8 cellular contexts compared by ENCODE assay signal in genomic region chr6:41785689-41786450, GRCh38. TPM values are rescaled to one million over a fixed set of nuclear protein-coding genes. Genes with fewer than 3 reads are reported as not detected.
DNase-seq lines count a peak whose midpoint lies in the region; ATAC-seq and TF ChIP-seq lines count a peak whose summit lies in the region.

No MANE protein-coding gene starts in this region.

- no peaks in the 10 kb centered on the region for H3K9me3 ChIP-seq in CD8-positive, alpha-beta T cell (ENCODE audit: low read length)
- no peaks in the 10 kb centered on the region for H3K9me3 ChIP-seq in iPS-18c (ENCODE audit: control insufficient read depth, insufficient read depth, low read length)

- H3K4me1 ChIP-seq in CD8-positive, alpha-beta T cell (ENCODE audit: insufficient read depth, low read length) = peaks cover 13% of the 10 kb centered on the region

- peak overlapping the region; percentile 97 for H3K4me3 Mint-ChIP-seq in CD8-positive, alpha-beta T cell
- H3K4me3 Mint-ChIP-seq in stimulated activated naive B cell treated with anti-CD40 and anti-IgM and Interleukin-4, amounts not matched to agents 10 μg/mL and 1 μg/mL and 100 μg/mL, for 72 hours = peak overlapping the region; percentile 95 to 98

- peaks cover 20% of the 10 kb centered on the region for H3K4me1 Mint-ChIP-seq in CD8-positive, alpha-beta T cell (ENCODE audit: low read depth)
- H3K4me1 Mint-ChIP-seq in stimulated activated naive B cell treated with anti-CD40 and anti-IgM and Interleukin-4, amounts not matched to agents 10 μg/mL and 1 μg/mL and 100 μg/mL, for 72 hours = peaks cover 26 to 40% of the 10 kb centered on the region in 2 donors

- H3K9me3 Mint-ChIP-seq in CD8-positive, alpha-beta T cell = no peaks in the 10 kb centered on the region
- no peaks in the 10 kb centered on the region for H3K9me3 Mint-ChIP-seq in stimulated activated naive B cell treated with anti-CD40 and anti-IgM and Interleukin-4, amounts not matched to agents 10 μg/mL and 1 μg/mL and 100 μg/mL, for 72 hours

- TF ChIP-seq CTCF in CD8-positive, alpha-beta T cell (IDR thresholded peaks at IDR 0.05) = no peak
- no peak for TF ChIP-seq CTCF in astrocyte of the cerebellum (IDR thresholded peaks at IDR 0.05; ENCODE audit: low read depth, low read length, missing control alignments)

- H3K27me3 Mint-ChIP-seq in CD8-positive, alpha-beta T cell (ENCODE audit: low read depth) = peaks cover 4% of the 10 kb centered on the region
- H3K27me3 Mint-ChIP-seq in stimulated activated naive B cell treated with anti-CD40 and anti-IgM and Interleukin-4, amounts not matched to agents 10 μg/mL and 1 μg/mL and 100 μg/mL, for 72 hours = no peaks in the 10 kb centered on the region

- DNase-seq in CD8-positive, alpha-beta T cell = no peak
- no peak for DNase-seq in astrocyte of the cerebellum (ENCODE audit: low read depth)
- DNase-seq in stimulated activated naive B cell treated with anti-CD40 and anti-IgM and Interleukin-4, amounts not matched to agents 10 μg/mL and 1 μg/mL and 100 μg/mL, for 72 hours = peak; percentile 18
- DNase-seq in NCI-H345 (lab: John Stamatoyannopoulos, UW) = no peak
- DNase-seq in kidney glomerular epithelial cell (lab: John Stamatoyannopoulos, UW) = no peak
- no peak for DNase-seq in NAMALWA (ENCODE audit: low spot score)

- no peaks in the 10 kb centered on the region for H3K27me3 ChIP-seq in CD8-positive, alpha-beta T cell (ENCODE audit: insufficient read depth, low read length)

- intact Hi-C loops in CD8-positive, alpha-beta T cell (cut with DNase I, micrococcal nuclease) = loop anchor here (1.0 to 10.0 kb wide), 10 partner anchors 239 to 1791 kb away; partner anchors contain the start of genes POLH (in 2 of the 2), XPO5 (in 2 of the 2), ABCC10 (in 1 of the 2) and FOXP4 (in 1 of the 2)

- POLR2A ChIA-PET in CD8-positive, alpha-beta T cell (lab: Charles Lee) = interaction anchor here (2.2 to 3.7 kb wide), 3 partner anchors 52 to 262 kb away, joined by 12 to 48 read pairs (median 18); partner anchors contain the start of genes BYSL, MED20 and TAF8

- in situ Hi-C loops in astrocyte of the cerebellum (cut with HindIII; ENCODE audit: low sequenced_read_pairs) = loop anchor here (25.0 kb wide), 1 partner anchor 776 kb away; the partner anchor contains the start of gene UBR2

- no peak for ATAC-seq in CD8-positive, alpha-beta T cell
- ATAC-seq in HG02852 (IDR thresholded peaks at IDR 0.05; ENCODE audit: unreplicated experiment) = peak; percentile 1
- ATAC-seq in stimulated activated naive B cell treated with anti-CD40 and anti-IgM and Interleukin-4, amounts not matched to agents 10 μg/mL and 1 μg/mL and 100 μg/mL, for 72 hours (replicated peaks) = no peak

- peaks cover 25% of the 10 kb centered on the region for H3K36me3 Mint-ChIP-seq in CD8-positive, alpha-beta T cell
- peaks cover 8 to 19% of the 10 kb centered on the region in 2 donors for H3K36me3 Mint-ChIP-seq in stimulated activated naive B cell treated with anti-CD40 and anti-IgM and Interleukin-4, amounts not matched to agents 10 μg/mL and 1 μg/mL and 100 μg/mL, for 72 hours

- H3K27ac Mint-ChIP-seq in CD8-positive, alpha-beta T cell = no peak overlapping the region
- H3K27ac Mint-ChIP-seq in stimulated activated naive B cell treated with anti-CD40 and anti-IgM and Interleukin-4, amounts not matched to agents 10 μg/mL and 1 μg/mL and 100 μg/mL, for 72 hours = peak overlapping the region; percentile 99

- peak overlapping the region; percentile 96 for H3K4me3 ChIP-seq in CD8-positive, alpha-beta T cell (ENCODE audit: low read depth, low read length)
- peak overlapping the region; percentile 89 for H3K4me3 ChIP-seq in astrocyte of the cerebellum (ENCODE audit: low read depth, low read length)
- H3K4me3 ChIP-seq in iPS-18c (ENCODE audit: insufficient read depth, low read depth, low read length) = peak overlapping the region; percentile 100; the same call in 1 of the 2 replicates

- H3K27ac ChIP-seq in CD8-positive, alpha-beta T cell (ENCODE audit: low read depth, low read length) = no peak overlapping the region

- CTCF ChIA-PET in CD8-positive, alpha-beta T cell (lab: Charles Lee) = interaction anchor here (0.7 to 9.7 kb wide), 17 partner anchors 9 to 431 kb away, joined by 3 to 153 read pairs (median 4); partner anchors contain the start of genes BYSL, MED20 and TAF8

- peaks cover 17% of the 10 kb centered on the region for H3K36me3 ChIP-seq in CD8-positive, alpha-beta T cell (ENCODE audit: insufficient read depth, low read length)

RNA-seq across cellular contexts. Expression of gene TOMM6, which starts 1.6 kb away (rescaled TPM):
- total RNA-seq in CD8-positive, alpha-beta T cell = 100 to 1,000 TPM in 1 of 2 experiments, 10 to 100 TPM in 1; 94.3 to 101 TPM

RNA-seq across cellular contexts. Expression of gene PRICKLE4, which starts 5.3 kb away (rescaled TPM):
- not detected for total RNA-seq in CD8-positive, alpha-beta T cell

RNA-seq across cellular contexts. Expression of gene FRS3, which starts 6.2 kb away (rescaled TPM):
- total RNA-seq in CD8-positive, alpha-beta T cell = 1 to 10 TPM; 3.7 to 6.2 TPM

RNA-seq across cellular contexts. Expression of gene PGC, which starts 38.7 kb away (rescaled TPM):
- not detected for total RNA-seq in CD8-positive, alpha-beta T cell

RNA-seq across cellular contexts. Expression of gene TFEB, which starts 50.5 kb away (rescaled TPM):
- total RNA-seq in CD8-positive, alpha-beta T cell = 10 to 100 TPM; 10.2 to 12.7 TPM
